In genomic region chr1:156465747-156466365, GRCh38 we compare ENCODE assay signal across 10 cellular contexts. TPM values are rescaled to one million over a fixed set of nuclear protein-coding genes. Genes with fewer than 3 reads are reported as not detected.
A peak's percentile ranks its signal among the peaks of the same experiment; 100 is the strongest.
DNase-seq lines count a peak whose midpoint lies in the region; ATAC-seq and TF ChIP-seq lines count a peak whose summit lies in the region.
"Had no signal": no experiment of that assay in that cellular context is flagged by ENCODE, and none has a peak within 500 bp of the region (broad histone marks: within the 10 kb centered on the region; RNA-seq: fewer than 3 reads in every experiment).

No MANE protein-coding gene starts in this region.

- H3K4me3 ChIP-seq in heart right ventricle (no peak overlapping the region), vagina (no peak overlapping the region)
- H3K4me3 ChIP-seq: HAP-1 had no signal

- H3K4me1 ChIP-seq in heart right ventricle = peaks cover 28 to 87% (median 56%) of the 10 kb centered on the region in 9 donors
- H3K4me1 ChIP-seq in vagina = peaks cover 53% of the 10 kb centered on the region
- H3K4me1 ChIP-seq: HAP-1 had no signal

- H3K9me3 ChIP-seq in heart right ventricle = no peaks in the 10 kb centered on the region
- H3K9me3 ChIP-seq in vagina = no peaks in the 10 kb centered on the region
- H3K9me3 ChIP-seq: HAP-1, neutrophil had no signal

- 46 to 48% methylated on average over 17 of the region's 17 CpGs for WGBS in heart right ventricle, 2 donors

- no peak for TF ChIP-seq POLR2A in vagina (IDR thresholded peaks at IDR 0.05)

- ATAC-seq in heart right ventricle (peak in 6 of 8 donors; percentile 3 to 31 (median 8)), left cardiac atrium (no peak), GM18519 (IDR thresholded peaks at IDR 0.05; ENCODE audit: low FRiP score, unreplicated experiment) (no peak)

- peak in 4 of 9 donors; percentile 7 to 31 (median 19) for TF ChIP-seq CTCF in heart right ventricle (IDR thresholded peaks at IDR 0.05)
- no peak for TF ChIP-seq CTCF in vagina (IDR thresholded peaks at IDR 0.05)

- no peak for DNase-seq in heart right ventricle
- no peak for DNase-seq in left cardiac atrium
- DNase-seq in UCSD-AML1 (lab: John Stamatoyannopoulos, UW; ENCODE audit: unreplicated experiment) = peak; percentile 26
- peak; percentile 72 for DNase-seq in hepatic stellate cell (ENCODE audit: low spot score)
- no peak for DNase-seq in vagina (ENCODE audit: extremely low spot score in 2 of 2)
- DNase-seq in activated gamma-delta T cell (lab: John Stamatoyannopoulos, UW) = no peak
- no peak for DNase-seq in HUDEP-2 (lab: John Stamatoyannopoulos, UW; ENCODE audit: unreplicated experiment in 76 of 76)

- peaks cover 0 to 71% (median 35%) of the 10 kb centered on the region in 9 donors for H3K36me3 ChIP-seq in heart right ventricle
- peaks cover 4 to 49% of the 10 kb centered on the region in 2 donors for H3K36me3 ChIP-seq in vagina
- H3K36me3 ChIP-seq: HAP-1 had no signal

- intact Hi-C loops in heart right ventricle (cut with DNase I) = loop anchor here in 1 of 10 donors (10.0 kb wide), 1 partner anchor 119 kb away; no protein-coding TSS in a partner anchor
- intact Hi-C loops in left cardiac atrium (cut with DNase I) = no loop called here
- intact Hi-C loops in vagina (cut with DNase I) = no loop called here

- H3K27me3 ChIP-seq in heart right ventricle = no peaks in the 10 kb centered on the region
- H3K27me3 ChIP-seq in vagina = no peaks in the 10 kb centered on the region
- H3K27me3 ChIP-seq: neutrophil had no signal

- H3K27ac ChIP-seq in heart right ventricle = peak overlapping the region; percentile 20 to 81 (median 59)
- H3K27ac ChIP-seq in vagina = peak overlapping the region; percentile 83
- H3K27ac ChIP-seq: neutrophil had no signal

RNA-seq across cellular contexts. Expression of gene MEF2D, which starts 34.7 kb away (rescaled TPM):
- total RNA-seq in heart right ventricle (100 to 1,000 TPM in 4 of 10 donors, 10 to 100 TPM in 6; 81.1 to 127 (median 96.5) TPM), left cardiac atrium (10 to 100 TPM; 69.0 to 81.7 TPM), vagina (33.9 TPM)
- 10 to 100 TPM; 31.6 to 37.7 TPM for polyA plus RNA-seq in heart right ventricle

Comparison
In these comparisons a context has a peak if more than half of its experiments do, and no peak if none do; other contexts are left out.
1. ATAC-seq: peak in heart right ventricle (6 of 8); none in left cardiac atrium (0 of 2) and GM18519 (single experiment).
2. DNase-seq: peak in UCSD-AML1 (single experiment) and hepatic stellate cell (single experiment); none in heart right ventricle (0 of 2), left cardiac atrium (single experiment), vagina (0 of 2), activated gamma-delta T cell (single experiment) and HUDEP-2 (0 of 76).